ENCODE assay signal across 13 cellular contexts in the genomic region with DNA sequence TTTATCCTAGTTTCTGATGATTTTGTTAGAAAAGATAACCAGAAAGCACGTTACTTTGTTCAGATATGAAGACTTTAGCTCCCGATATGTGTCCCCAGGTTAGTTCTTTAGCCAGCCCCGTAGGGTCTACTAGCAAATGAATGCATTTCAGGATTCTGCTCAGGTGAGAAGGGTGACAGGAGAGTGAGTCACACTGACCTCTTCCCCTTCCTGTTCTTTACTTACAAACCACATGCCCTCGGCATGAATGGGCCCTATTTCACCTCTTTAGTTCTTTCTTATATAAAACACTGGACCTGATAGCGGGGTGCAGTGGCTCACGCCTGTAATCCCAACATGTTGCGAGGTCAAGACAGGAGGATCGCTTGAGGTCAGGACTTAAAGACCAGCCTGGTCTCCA.
DNase-seq lines count a peak whose midpoint lies in the region; ATAC-seq, FAIRE-seq and TF ChIP-seq lines count a peak whose summit lies in the region.
"Had no signal": no experiment of that assay in that cellular context is flagged by ENCODE, and none has a peak within 500 bp of the region (broad histone marks: within the 10 kb centered on the region; RNA-seq: fewer than 3 reads in every experiment).

No MANE protein-coding gene starts in this region.

- CTCF ChIA-PET in HepG2 (lab: Yijun Ruan, JAX; ENCODE audit: low intra/inter-chr PET ratio, low total read pairs): no interaction called here

- POLR2A ChIA-PET in HepG2 (lab: Yijun Ruan, JAX): no interaction called here

- no peak overlapping the region; a peak in 2 of 6 replicates for H3K4me3 ChIP-seq in HepG2 (replicated peaks in 1 of 3; ENCODE audit: insufficient read depth in 1 of 3, low read depth in 2 of 3, low read length in 3 of 3)
- no peak overlapping the region for H3K4me3 ChIP-seq in testis
- H3K4me3 ChIP-seq: esophagus muscularis mucosa had no signal

- H3K4me1 ChIP-seq in HepG2 (ENCODE audit: insufficient read depth, low read length) (peaks cover 39% of the 10 kb centered on the region), testis (no peaks in the 10 kb centered on the region)

- no peak for TF ChIP-seq POLR2A in GM12891 (IDR thresholded peaks at IDR 0.05; ENCODE audit: low read depth, low read length)
- TF ChIP-seq POLR2A in HepG2 (IDR thresholded peaks at IDR 0.05; ENCODE audit: insufficient read depth in 1 of 2, low read depth in 2 of 2, low read length in 2 of 2): no peak
- TF ChIP-seq POLR2A in testis (IDR thresholded peaks at IDR 0.05): no peak

- no TSS peak for BruUV-seq in HepG2 (replicated peaks; lab: Mats Ljungman, UMichigan)

- FAIRE-seq in GM12891 (lab: Jason Lieb, UNC) (peak; percentile 28), HepG2 (lab: Jason Lieb, UNC) (peak; percentile 46)
- FAIRE-seq: TTC549 had no signal

- no peaks in the 10 kb centered on the region for H3K36me3 ChIP-seq in HepG2 (replicated peaks in 1 of 2; ENCODE audit: control insufficient read depth in 1 of 2, insufficient read depth in 2 of 2, low read length in 2 of 2)
- no peaks in the 10 kb centered on the region for H3K36me3 ChIP-seq in testis (ENCODE audit: low read depth, missing control alignments)
- H3K36me3 ChIP-seq: esophagus muscularis mucosa had no signal

- no peak for TF ChIP-seq EP300 in HepG2 (IDR thresholded peaks at IDR 0.05; ENCODE audit: low read depth in 2 of 2, low read length in 2 of 2)
- no peak for TF ChIP-seq EP300 in HepG2 (CRISPR knock-in tag; IDR thresholded peaks at IDR 0.05; ENCODE audit: borderline replicate concordance)

- TF ChIP-seq RAD21 in HepG2 (CRISPR knock-in tag; IDR thresholded peaks at IDR 0.05): no peak

- intact Hi-C loops in HepG2 (cut with micrococcal nuclease; ENCODE audit: unreplicated experiment) (no loop called here), testis (cut with DNase I; ENCODE audit: low total_unique reads) (no loop called here)

- H3K27me3 ChIP-seq in HepG2 (ENCODE audit: control insufficient read depth in 1 of 2, insufficient read depth in 2 of 2, low read length in 2 of 2) (peaks cover 0 to 3% of the 10 kb centered on the region in 2 experiments; a peak in 1 of 5 replicates), testis (no peaks in the 10 kb centered on the region)
- H3K27me3 ChIP-seq: esophagus muscularis mucosa had no signal

- 37% methylated on average over 8 of the region's 8 CpGs for WGBS in HepG2 (ENCODE audit: low lambda C conversion rate)
- 90 to 94% methylated on average over 8 of the region's 8 CpGs for WGBS in testis, 2 donors

- no peak overlapping the region for H3K27ac ChIP-seq in HepG2 (ENCODE audit: extremely low read length, insufficient read depth, low read length)
- H3K27ac ChIP-seq in testis: no peak overlapping the region
- H3K27ac ChIP-seq: esophagus muscularis mucosa had no signal

- H3K9ac ChIP-seq in HepG2 (ENCODE audit: insufficient read depth, low read depth, low read length): no peak overlapping the region; the same call in 1 of the 2 replicates

- no peaks in the 10 kb centered on the region for H3K79me2 ChIP-seq in HepG2 (ENCODE audit: insufficient read depth, low read length)

- no peak for TF ChIP-seq CTCF in HepG2 (CRISPR knock-in tag; IDR thresholded peaks at IDR 0.05)
- TF ChIP-seq CTCF in testis (IDR thresholded peaks at IDR 0.05): no peak

- no peak overlapping the region for H2AFZ ChIP-seq in HepG2 (ENCODE audit: low read length)

- in situ Hi-C loops in HepG2 (cut with HindIII; ENCODE audit: extremely low pct_ligation_motif_present, low pct_unique_long_range_greater_than_20kb): no loop called here

- no peaks in the 10 kb centered on the region for H3K9me3 ChIP-seq in HepG2 (ENCODE audit: low read length)
- H3K9me3 ChIP-seq in testis: no peaks in the 10 kb centered on the region
- H3K9me3 ChIP-seq: esophagus muscularis mucosa had no signal

- peak overlapping the region; percentile 82 for H3K4me2 ChIP-seq in HepG2 (ENCODE audit: low read depth, low read length)

- DNase-seq in GM12891 (ENCODE audit: insufficient read length, low spot score) (no peak), SW480 (ENCODE audit: low spot score) (peak; percentile 80), HepG2 (ENCODE audit: low spot score) (peak; percentile 28), testis (no peak)
- DNase-seq: CD4-positive, alpha-beta T cell; Kasumi-1; NCI-H2171; stimulated activated CD4-positive, alpha-beta T cell treated with anti-CD3 and anti-CD28 coated beads, Interleukin-4, amount 100 ng/mL, for 1 hour had no signal

- ATAC-seq in GM21576 (IDR thresholded peaks at IDR 0.05; ENCODE audit: unreplicated experiment) (peak; percentile 56), HepG2 (peak; percentile 34; the same call in 1 of the 3 replicates), HG02840 (IDR thresholded peaks at IDR 0.05; ENCODE audit: low FRiP score, unreplicated experiment) (no peak), HG03159 (IDR thresholded peaks at IDR 0.05; ENCODE audit: unreplicated experiment) (no peak)

- no peaks in the 10 kb centered on the region for H4K20me1 ChIP-seq in HepG2 (ENCODE audit: insufficient read depth, low read length)

TF ChIP-seq in GM12891, 5 proteins besides CTCF, POLR2A, EP300 and RAD21:
- no peak for TF ChIP-seq PAX5 (IDR thresholded peaks at IDR 0.05; ENCODE audit: insufficient read depth, low read length, severe bottlenecking)
- TF ChIP-seq SPI1 (IDR thresholded peaks at IDR 0.05; ENCODE audit: low read depth, low read length): peak; percentile 66
TF ChIP-seq in GM12891: peak in this region for 1.

TF ChIP-seq in HepG2, 621 proteins besides CTCF, POLR2A, EP300 and RAD21 (continues in another document):
- TF ChIP-seq, protein P1, sequence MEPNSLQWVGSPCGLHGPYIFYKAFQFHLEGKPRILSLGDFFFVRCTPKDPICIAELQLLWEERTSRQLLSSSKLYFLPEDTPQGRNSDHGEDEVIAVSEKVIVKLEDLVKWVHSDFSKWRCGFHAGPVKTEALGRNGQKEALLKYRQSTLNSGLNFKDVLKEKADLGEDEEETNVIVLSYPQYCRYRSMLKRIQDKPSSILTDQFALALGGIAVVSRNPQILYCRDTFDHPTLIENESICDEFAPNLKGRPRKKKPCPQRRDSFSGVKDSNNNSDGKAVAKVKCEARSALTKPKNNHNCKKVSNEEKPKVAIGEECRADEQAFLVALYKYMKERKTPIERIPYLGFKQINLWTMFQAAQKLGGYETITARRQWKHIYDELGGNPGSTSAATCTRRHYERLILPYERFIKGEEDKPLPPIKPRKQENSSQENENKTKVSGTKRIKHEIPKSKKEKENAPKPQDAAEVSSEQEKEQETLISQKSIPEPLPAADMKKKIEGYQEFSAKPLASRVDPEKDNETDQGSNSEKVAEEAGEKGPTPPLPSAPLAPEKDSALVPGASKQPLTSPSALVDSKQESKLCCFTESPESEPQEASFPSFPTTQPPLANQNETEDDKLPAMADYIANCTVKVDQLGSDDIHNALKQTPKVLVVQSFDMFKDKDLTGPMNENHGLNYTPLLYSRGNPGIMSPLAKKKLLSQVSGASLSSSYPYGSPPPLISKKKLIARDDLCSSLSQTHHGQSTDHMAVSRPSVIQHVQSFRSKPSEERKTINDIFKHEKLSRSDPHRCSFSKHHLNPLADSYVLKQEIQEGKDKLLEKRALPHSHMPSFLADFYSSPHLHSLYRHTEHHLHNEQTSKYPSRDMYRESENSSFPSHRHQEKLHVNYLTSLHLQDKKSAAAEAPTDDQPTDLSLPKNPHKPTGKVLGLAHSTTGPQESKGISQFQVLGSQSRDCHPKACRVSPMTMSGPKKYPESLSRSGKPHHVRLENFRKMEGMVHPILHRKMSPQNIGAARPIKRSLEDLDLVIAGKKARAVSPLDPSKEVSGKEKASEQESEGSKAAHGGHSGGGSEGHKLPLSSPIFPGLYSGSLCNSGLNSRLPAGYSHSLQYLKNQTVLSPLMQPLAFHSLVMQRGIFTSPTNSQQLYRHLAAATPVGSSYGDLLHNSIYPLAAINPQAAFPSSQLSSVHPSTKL (CRISPR knock-in tag; IDR thresholded peaks at IDR 0.05): peak; percentile 61
- TF ChIP-seq RXRB (CRISPR knock-in tag; IDR thresholded peaks at IDR 0.05; ENCODE audit: borderline replicate concordance) (peak; percentile 9; the same call in 1 of the 2 replicates), GATAD2A (CRISPR knock-in tag; IDR thresholded peaks at IDR 0.05) (peak; percentile 32; the same call in 1 of the 2 replicates), ISL2 (CRISPR knock-in tag; IDR thresholded peaks at IDR 0.05) (no peak), GABPA (IDR thresholded peaks at IDR 0.05; ENCODE audit: low read depth, low read length) (no peak), GABPA (CRISPR knock-in tag; IDR thresholded peaks at IDR 0.05; ENCODE audit: low read depth) (peak; percentile 50), TBP (CRISPR knock-in tag; IDR thresholded peaks at IDR 0.05) (no peak), BCL6 (CRISPR knock-in tag; IDR thresholded peaks at IDR 0.05) (peak; percentile 44), ZSCAN29 (CRISPR knock-in tag; conservative IDR thresholded peaks at IDR 0.05) (no peak), ELF3 (CRISPR knock-in tag; IDR thresholded peaks at IDR 0.05) (0 out of 2 replicates have a peak, but pooled peaks have one; percentile 59), PPARG (CRISPR knock-in tag; conservative IDR thresholded peaks at IDR 0.05) (no peak), FOSL2 (CRISPR knock-in tag; IDR thresholded peaks at IDR 0.05) (peak; percentile 92), ETV5 (CRISPR knock-in tag; IDR thresholded peaks at IDR 0.05; ENCODE audit: borderline replicate concordance) (peak; percentile 70; the same call in 1 of the 2 replicates), NAIF1 (CRISPR knock-in tag; IDR thresholded peaks at IDR 0.05; ENCODE audit: borderline replicate concordance) (0 out of 2 replicates have a peak, but pooled peaks have one; percentile 32), ZNF572 (CRISPR knock-in tag; IDR thresholded peaks at IDR 0.05) (no peak), THAP11 (CRISPR knock-in tag; IDR thresholded peaks at IDR 0.05) (no peak), NR2F2 (IDR thresholded peaks at IDR 0.05; ENCODE audit: borderline replicate concordance, low read depth) (0 out of 2 replicates have a peak, but pooled peaks have one; percentile 44)
- TF ChIP-seq, protein P2, sequence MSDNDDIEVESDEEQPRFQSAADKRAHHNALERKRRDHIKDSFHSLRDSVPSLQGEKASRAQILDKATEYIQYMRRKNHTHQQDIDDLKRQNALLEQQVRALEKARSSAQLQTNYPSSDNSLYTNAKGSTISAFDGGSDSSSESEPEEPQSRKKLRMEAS (IDR thresholded peaks at IDR 0.05): peak; percentile 42; the same call in 1 of the 2 replicates

Comparison
In these comparisons a context has a peak if more than half of its experiments do, and no peak if none do; other contexts are left out.
1. DNase-seq: peak in SW480 (single experiment) and HepG2 (single experiment); none in GM12891 (single experiment) and testis (single experiment).
2. ATAC-seq: peak in GM21576 (single experiment) and HepG2 (single experiment); none in HG02840 (single experiment) and HG03159 (single experiment).